In genomic region chr1:184930645-184931044, GRCh38 we compare ENCODE assay signal across 19 cellular contexts. TPM values are rescaled to one million over a fixed set of nuclear protein-coding genes. Genes with fewer than 3 reads are reported as not detected.
DNase-seq lines count a peak whose midpoint lies in the region; ATAC-seq and TF ChIP-seq lines count a peak whose summit lies in the region.
"Had no signal": no experiment of that assay in that cellular context is flagged by ENCODE, and none has a peak within 500 bp of the region (broad histone marks: within the 10 kb centered on the region; RNA-seq: fewer than 3 reads in every experiment).

No MANE protein-coding gene starts in this region.

- H3K9me3 ChIP-seq in PC-9 (ENCODE audit: insufficient read depth, low read depth): no peaks in the 10 kb centered on the region; the same call in 1 of the 2 replicates
- H3K9me3 ChIP-seq in naive thymus-derived CD4-positive, alpha-beta T cell (ENCODE audit: control insufficient read depth in 2 of 3, low read length in 3 of 3): no peaks in the 10 kb centered on the region
- H3K9me3 ChIP-seq: breast epithelium, neutrophil had no signal

- peak; percentile 70 for ATAC-seq in naive thymus-derived CD4-positive, alpha-beta T cell
- ATAC-seq in GM18498 (IDR thresholded peaks at IDR 0.05; ENCODE audit: unreplicated experiment) (no peak), GM19452 (IDR thresholded peaks at IDR 0.05; ENCODE audit: unreplicated experiment) (no peak)
- ATAC-seq: sciatic nerve; stimulated activated memory B cell treated with anti-CD40 and anti-IgM and Interleukin-4, amounts not matched to agents 10 μg/mL and 1 μg/mL and 100 μg/mL, for 72 hours had no signal

- H3K4me2 ChIP-seq in PC-9: peak overlapping the region; percentile 73

- peaks cover 0 to 9% (median 0%) of the 10 kb centered on the region in 5 donors for H3K27me3 Mint-ChIP-seq in naive thymus-derived CD4-positive, alpha-beta T cell
- H3K27me3 Mint-ChIP-seq: stimulated activated memory B cell treated with anti-CD40 and anti-IgM and Interleukin-4, amounts not matched to agents 10 μg/mL and 1 μg/mL and 100 μg/mL, for 72 hours had no signal

- H3K9me2 ChIP-seq in PC-9 (ENCODE audit: insufficient read depth): no peaks in the 10 kb centered on the region; the same call in 1 of the 2 replicates

- H3K4me1 ChIP-seq in PC-9 (replicated peaks; ENCODE audit: insufficient read depth): peaks cover 30% of the 10 kb centered on the region
- no peaks in the 10 kb centered on the region for H3K4me1 ChIP-seq in naive thymus-derived CD4-positive, alpha-beta T cell (ENCODE audit: control insufficient read depth in 2 of 2, insufficient read depth in 2 of 2, low read length in 2 of 2)
- H3K4me1 ChIP-seq: breast epithelium had no signal

- CTCF ChIA-PET in PC-9 (lab: Charles Lee): no interaction called here
- CTCF ChIA-PET in naive thymus-derived CD4-positive, alpha-beta T cell (lab: Charles Lee): no interaction called here

- no peak overlapping the region for H2AFZ ChIP-seq in PC-9

- H3K36me3 Mint-ChIP-seq in naive thymus-derived CD4-positive, alpha-beta T cell: peaks cover 0 to 19% (median 4%) of the 10 kb centered on the region in 5 donors

- H3K27ac Mint-ChIP-seq in naive thymus-derived CD4-positive, alpha-beta T cell: no peak overlapping the region
- H3K27ac Mint-ChIP-seq: memory B cell; stimulated activated memory B cell treated with anti-CD40 and anti-IgM and Interleukin-4, amounts not matched to agents 10 μg/mL and 1 μg/mL and 100 μg/mL, for 72 hours had no signal

- BruUV-seq in PC-9 (replicated peaks; lab: Mats Ljungman, UMichigan): no TSS peak

- peaks cover 23% of the 10 kb centered on the region; the same call in 1 of the 2 replicates for H3F3A ChIP-seq in PC-9 (ENCODE audit: insufficient read depth, low read depth)

- H3K36me3 ChIP-seq in PC-9 (ENCODE audit: low read depth): no peaks in the 10 kb centered on the region; the same call in 1 of the 2 replicates
- no peaks in the 10 kb centered on the region for H3K36me3 ChIP-seq in naive thymus-derived CD4-positive, alpha-beta T cell (ENCODE audit: control insufficient read depth in 2 of 3, insufficient read depth in 3 of 3, low read length in 3 of 3)
- H3K36me3 ChIP-seq: breast epithelium had no signal

- peaks cover 0 to 16% (median 6%) of the 10 kb centered on the region in 11 donors for H3K9me3 Mint-ChIP-seq in naive thymus-derived CD4-positive, alpha-beta T cell

- no peaks in the 10 kb centered on the region; the same call in 1 of the 2 replicates for H4K20me1 ChIP-seq in PC-9 (ENCODE audit: insufficient read depth)

- peak; percentile 42 for DNase-seq in DMS53 (lab: John Stamatoyannopoulos, UW)
- no peak for DNase-seq in DMS53 treated with DMSO at 0.1 percent for 48 hours (lab: John Stamatoyannopoulos, UW; ENCODE audit: unreplicated experiment)
- DNase-seq in LNCaP clone FGC (ENCODE audit: low read depth): no peak
- DNase-seq in PC-9: peak in 1 of 2 experiments; percentile 46
- no peak for DNase-seq in naive thymus-derived CD4-positive, alpha-beta T cell
- DNase-seq in cerebellar nuclear complex (lab: John Stamatoyannopoulos, UW): no peak
- DNase-seq: 8988T; activated gamma-delta T cell treated with Interleukin-2 at 50 U/mL for 16 hours; effector CD8-positive, alpha-beta T cell; GOT3; NCI-H2227 treated with DMSO at 0.1 percent for 48 hours; stimulated activated CD4-positive, alpha-beta T cell treated with anti-CD3 and anti-CD28 coated beads, Interleukin-4, amount 100 ng/mL, for 4 hours had no signal

- H3K4me3 Mint-ChIP-seq in naive thymus-derived CD4-positive, alpha-beta T cell: no peak overlapping the region
- H3K4me3 Mint-ChIP-seq: memory B cell; stimulated activated memory B cell treated with anti-CD40 and anti-IgM and Interleukin-4, amounts not matched to agents 10 μg/mL and 1 μg/mL and 100 μg/mL, for 72 hours had no signal

- TF ChIP-seq CTCF in LNCaP clone FGC (IDR thresholded peaks at IDR 0.05; ENCODE audit: control insufficient read depth, extremely low read depth, insufficient read depth): no peak
- TF ChIP-seq CTCF in PC-9 (conservative IDR thresholded peaks at IDR 0.05): no peak

- intact Hi-C loops in PC-9 (cut with micrococcal nuclease; ENCODE audit: unreplicated experiment): loop anchor here (2.0 kb wide), 1 partner anchor 24 kb away; no protein-coding TSS in a partner anchor
- intact Hi-C loops in naive thymus-derived CD4-positive, alpha-beta T cell (cut with micrococcal nuclease): no loop called here

- H3K4me3 ChIP-seq in LNCaP clone FGC (ENCODE audit: low read depth, low read length) (peak overlapping the region; percentile 37), PC-9 (peak overlapping the region; percentile 36; the same call in 1 of the 2 replicates)
- H3K4me3 ChIP-seq in naive thymus-derived CD4-positive, alpha-beta T cell (ENCODE audit: low read length): no peak overlapping the region

- POLR2A ChIA-PET in PC-9 (lab: Charles Lee; ENCODE audit: unreplicated experiment): no interaction called here
- POLR2A ChIA-PET in naive thymus-derived CD4-positive, alpha-beta T cell (lab: Charles Lee): no interaction called here

- peaks cover 0 to 6% (median 0%) of the 10 kb centered on the region in 7 donors for H3K4me1 Mint-ChIP-seq in naive thymus-derived CD4-positive, alpha-beta T cell
- H3K4me1 Mint-ChIP-seq: memory B cell; stimulated activated memory B cell treated with anti-CD40 and anti-IgM and Interleukin-4, amounts not matched to agents 10 μg/mL and 1 μg/mL and 100 μg/mL, for 72 hours had no signal

- no peaks in the 10 kb centered on the region; the same call in 1 of the 2 replicates for H3K79me2 ChIP-seq in PC-9 (ENCODE audit: low read depth)

- no peak overlapping the region for H3K27ac ChIP-seq in PC-9
- no peak overlapping the region for H3K27ac ChIP-seq in naive thymus-derived CD4-positive, alpha-beta T cell (ENCODE audit: low read depth, low read length)

- H3K27me3 ChIP-seq in PC-9 (ENCODE audit: insufficient read depth, low read depth): no peaks in the 10 kb centered on the region
- no peaks in the 10 kb centered on the region for H3K27me3 ChIP-seq in naive thymus-derived CD4-positive, alpha-beta T cell (ENCODE audit: control insufficient read depth in 2 of 2, insufficient read depth in 2 of 2, low read length in 2 of 2)
- H3K27me3 ChIP-seq: breast epithelium, neutrophil had no signal

RNA-seq across cellular contexts. Expression of gene NIBAN1, which starts 43.7 kb away (rescaled TPM):
- 29.3 and 31.5 TPM in 2 replicates for total RNA-seq in PC-9 (2021)
- total RNA-seq in naive thymus-derived CD4-positive, alpha-beta T cell: 10 to 100 TPM in 2 of 5 experiments, 1 to 10 TPM in 3; 1.7 to 41.6 (median 4.6) TPM
- polyA plus RNA-seq in naive thymus-derived CD4-positive, alpha-beta T cell: under 1 TPM; 0.20 to 0.50 TPM
